Comparison of ENCODE assay signal across 1 cellular context in the genomic region with DNA sequence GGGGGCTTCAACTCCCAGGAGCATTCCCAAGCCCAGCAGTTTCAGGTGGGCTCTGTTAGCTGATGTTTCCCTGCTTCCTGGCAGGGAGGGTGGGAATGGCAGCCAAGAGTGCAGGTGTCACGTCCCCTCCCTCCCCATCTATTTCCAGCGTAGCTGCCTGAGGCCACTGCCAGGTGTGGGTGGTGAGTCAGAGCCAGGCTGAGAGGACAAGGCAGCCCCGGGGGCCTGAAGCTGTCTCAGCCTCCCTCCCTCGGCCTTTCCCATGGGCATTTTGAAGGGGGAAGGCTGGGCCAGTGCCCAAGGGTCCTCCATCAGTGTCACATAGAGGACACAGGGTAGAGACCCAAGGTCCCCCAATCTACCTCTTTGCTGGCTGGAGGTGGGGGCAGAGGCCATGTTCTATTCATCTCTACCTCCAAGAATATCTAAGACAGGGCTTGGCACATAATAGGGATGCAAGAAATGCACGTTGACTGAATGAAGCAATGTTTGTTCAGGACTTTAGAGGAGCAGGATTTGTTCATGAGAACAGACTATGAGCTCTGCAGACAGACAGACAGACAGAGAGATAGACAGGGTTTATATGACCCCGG.
TF ChIP-seq lines count a peak whose summit lies in the region.

No MANE protein-coding gene starts in this region.

TF ChIP-seq in HCT116, 20 proteins besides CTCF, POLR2A, EP300 and RAD21 (continued from another document):
- TF ChIP-seq, protein P1, sequence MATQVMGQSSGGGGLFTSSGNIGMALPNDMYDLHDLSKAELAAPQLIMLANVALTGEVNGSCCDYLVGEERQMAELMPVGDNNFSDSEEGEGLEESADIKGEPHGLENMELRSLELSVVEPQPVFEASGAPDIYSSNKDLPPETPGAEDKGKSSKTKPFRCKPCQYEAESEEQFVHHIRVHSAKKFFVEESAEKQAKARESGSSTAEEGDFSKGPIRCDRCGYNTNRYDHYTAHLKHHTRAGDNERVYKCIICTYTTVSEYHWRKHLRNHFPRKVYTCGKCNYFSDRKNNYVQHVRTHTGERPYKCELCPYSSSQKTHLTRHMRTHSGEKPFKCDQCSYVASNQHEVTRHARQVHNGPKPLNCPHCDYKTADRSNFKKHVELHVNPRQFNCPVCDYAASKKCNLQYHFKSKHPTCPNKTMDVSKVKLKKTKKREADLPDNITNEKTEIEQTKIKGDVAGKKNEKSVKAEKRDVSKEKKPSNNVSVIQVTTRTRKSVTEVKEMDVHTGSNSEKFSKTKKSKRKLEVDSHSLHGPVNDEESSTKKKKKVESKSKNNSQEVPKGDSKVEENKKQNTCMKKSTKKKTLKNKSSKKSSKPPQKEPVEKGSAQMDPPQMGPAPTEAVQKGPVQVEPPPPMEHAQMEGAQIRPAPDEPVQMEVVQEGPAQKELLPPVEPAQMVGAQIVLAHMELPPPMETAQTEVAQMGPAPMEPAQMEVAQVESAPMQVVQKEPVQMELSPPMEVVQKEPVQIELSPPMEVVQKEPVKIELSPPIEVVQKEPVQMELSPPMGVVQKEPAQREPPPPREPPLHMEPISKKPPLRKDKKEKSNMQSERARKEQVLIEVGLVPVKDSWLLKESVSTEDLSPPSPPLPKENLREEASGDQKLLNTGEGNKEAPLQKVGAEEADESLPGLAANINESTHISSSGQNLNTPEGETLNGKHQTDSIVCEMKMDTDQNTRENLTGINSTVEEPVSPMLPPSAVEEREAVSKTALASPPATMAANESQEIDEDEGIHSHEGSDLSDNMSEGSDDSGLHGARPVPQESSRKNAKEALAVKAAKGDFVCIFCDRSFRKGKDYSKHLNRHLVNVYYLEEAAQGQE (IDR thresholded peaks at IDR 0.05; ENCODE audit: low read depth): no peak
- TF ChIP-seq, protein P2, sequence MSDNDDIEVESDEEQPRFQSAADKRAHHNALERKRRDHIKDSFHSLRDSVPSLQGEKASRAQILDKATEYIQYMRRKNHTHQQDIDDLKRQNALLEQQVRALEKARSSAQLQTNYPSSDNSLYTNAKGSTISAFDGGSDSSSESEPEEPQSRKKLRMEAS (IDR thresholded peaks at IDR 0.05): no peak
- 0 out of 2 replicates have a peak, but pooled peaks have one; percentile 25 for TF ChIP-seq POLR2AphosphoS5 (IDR thresholded peaks at IDR 0.05; ENCODE audit: low read depth, low read length)
- no peak for TF ChIP-seq EGR1 (IDR thresholded peaks at IDR 0.05; ENCODE audit: low read depth)
- peak; percentile 59; the same call in 1 of the 2 replicates for TF ChIP-seq FOSL1 (IDR thresholded peaks at IDR 0.05; ENCODE audit: low read depth)
- TF ChIP-seq, protein P3, sequence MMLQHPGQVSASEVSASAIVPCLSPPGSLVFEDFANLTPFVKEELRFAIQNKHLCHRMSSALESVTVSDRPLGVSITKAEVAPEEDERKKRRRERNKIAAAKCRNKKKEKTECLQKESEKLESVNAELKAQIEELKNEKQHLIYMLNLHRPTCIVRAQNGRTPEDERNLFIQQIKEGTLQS (IDR thresholded peaks at IDR 0.05): no peak
- no peak for TF ChIP-seq CEBPB (IDR thresholded peaks at IDR 0.05; ENCODE audit: low read depth)
- TF ChIP-seq YY1 (IDR thresholded peaks at IDR 0.05; ENCODE audit: extremely low read depth, insufficient replicate concordance, low read depth, low read length): no peak
- TF ChIP-seq EZH2 (IDR thresholded peaks at IDR 0.05): no peak
- TF ChIP-seq CBX3 (IDR thresholded peaks at IDR 0.05; ENCODE audit: low read depth): peak; percentile 25; the same call in 1 of the 2 replicates
- TF ChIP-seq TCF7L2 (IDR thresholded peaks at IDR 0.05; ENCODE audit: borderline replicate concordance, extremely low read depth, insufficient read depth, insufficient read length): no peak
- no peak for TF ChIP-seq ZFX (IDR thresholded peaks at IDR 0.05)
- no peak for TF ChIP-seq SIN3A (IDR thresholded peaks at IDR 0.05; ENCODE audit: low read depth)
- TF ChIP-seq ZNF274 (IDR thresholded peaks at IDR 0.05; ENCODE audit: low read depth, low read length): no peak
- no peak for TF ChIP-seq EZH2phosphoT487 (IDR thresholded peaks at IDR 0.05; ENCODE audit: borderline replicate concordance)
- peak; percentile 60 for TF ChIP-seq SP1 (IDR thresholded peaks at IDR 0.05; ENCODE audit: low read depth)
- TF ChIP-seq SRF (IDR thresholded peaks at IDR 0.05; ENCODE audit: low read depth): no peak
- peak; percentile 71 for TF ChIP-seq JUND (IDR thresholded peaks at IDR 0.05)
- no peak for TF ChIP-seq ELF1 (IDR thresholded peaks at IDR 0.05; ENCODE audit: borderline replicate concordance, low read depth)
